ENCODE assay signal across 14 cellular contexts in genomic region chr14:61474021-61474420, GRCh38.
DNase-seq lines count a peak whose midpoint lies in the region; ATAC-seq and TF ChIP-seq lines count a peak whose summit lies in the region.
"Had no signal": no experiment of that assay in that cellular context is flagged by ENCODE, and none has a peak within 500 bp of the region (broad histone marks: within the 10 kb centered on the region; RNA-seq: fewer than 3 reads in every experiment).

No MANE protein-coding gene starts in this region.

- H3K36me3 Mint-ChIP-seq in CD4-positive, CD25-positive, alpha-beta regulatory T cell = peaks cover 36% of the 10 kb centered on the region
- peaks cover 69% of the 10 kb centered on the region for H3K36me3 Mint-ChIP-seq in activated CD8-positive, alpha-beta T cell treated with anti-CD3 and anti-CD28 coated beads for 36 hours (ENCODE audit: low read depth)
- H3K36me3 Mint-ChIP-seq in natural killer cell = no peaks in the 10 kb centered on the region

- no peak for ATAC-seq in CD4-positive, CD25-positive, alpha-beta regulatory T cell (ENCODE audit: low read depth in 2 of 2)
- ATAC-seq in activated CD8-positive, alpha-beta T cell treated with anti-CD3 and anti-CD28 coated beads for 36 hours = no peak
- ATAC-seq in natural killer cell (no peak), GM19324 (IDR thresholded peaks at IDR 0.05; ENCODE audit: low FRiP score, unreplicated experiment) (no peak)

- POLR2A ChIA-PET in activated CD8-positive, alpha-beta T cell treated with anti-CD3 and anti-CD28 coated beads for 36 hours (lab: Charles Lee) = interaction anchor here (1.9 to 8.8 kb wide), 2 partner anchors 28 to 95 kb away, joined by 4 to 100 read pairs; no protein-coding TSS in a partner anchor

- H3K27me3 ChIP-seq in CD4-positive, CD25-positive, alpha-beta regulatory T cell (ENCODE audit: control insufficient read depth, insufficient read depth, low read length) = no peaks in the 10 kb centered on the region

- no peaks in the 10 kb centered on the region for H3K9me3 Mint-ChIP-seq in CD4-positive, CD25-positive, alpha-beta regulatory T cell
- no peaks in the 10 kb centered on the region for H3K9me3 Mint-ChIP-seq in activated CD8-positive, alpha-beta T cell treated with anti-CD3 and anti-CD28 coated beads for 36 hours
- no peaks in the 10 kb centered on the region for H3K9me3 Mint-ChIP-seq in natural killer cell

- peak in 1 of 3 donors; percentile 29 for DNase-seq in CD4-positive, CD25-positive, alpha-beta regulatory T cell
- peak; percentile 77 for DNase-seq in Jurkat, Clone E6-1 (ENCODE audit: low read depth, low spot score)
- no peak for DNase-seq in activated CD8-positive, alpha-beta T cell treated with anti-CD3 and anti-CD28 coated beads for 36 hours
- DNase-seq in natural killer cell (no peak), iPS-NIHi11 (ENCODE audit: low spot score) (no peak), 8988T (no peak), NCI-H1105 treated with DMSO at 0.1 percent for 48 hours (lab: John Stamatoyannopoulos, UW) (no peak)
- DNase-seq: activated CD8-positive, alpha-beta memory T cell treated with anti-CD3 and anti-CD28 coated beads, Interleukin-2, amount 50 U/mL, for 4 hours; hypothalamus; NCI-H2029 treated with DMSO at 0.1 percent for 48 hours; NK-92 treated with Interleukin-12 subunit alpha and Interleukin-12 subunit beta, amount 100 ng/mL, for 24 hours; stimulated activated CD4-positive, alpha-beta T cell treated with anti-CD3 and anti-CD28 coated beads, Interleukin-2, amount 100 ng/mL, for 24 hours had no signal

- peaks cover 17% of the 10 kb centered on the region for H3K36me3 ChIP-seq in CD4-positive, CD25-positive, alpha-beta regulatory T cell (ENCODE audit: control insufficient read depth, insufficient read depth, low read length)

- no peaks in the 10 kb centered on the region for H3K27me3 Mint-ChIP-seq in CD4-positive, CD25-positive, alpha-beta regulatory T cell
- no peaks in the 10 kb centered on the region for H3K27me3 Mint-ChIP-seq in activated CD8-positive, alpha-beta T cell treated with anti-CD3 and anti-CD28 coated beads for 36 hours
- H3K27me3 Mint-ChIP-seq in natural killer cell (ENCODE audit: low read depth in 2 of 2) = no peaks in the 10 kb centered on the region

- intact Hi-C loops in activated CD8-positive, alpha-beta T cell treated with anti-CD3 and anti-CD28 coated beads for 36 hours (cut with micrococcal nuclease) = loop anchor here (5.0 to 10.0 kb wide), 3 partner anchors 98 to 221 kb away; partner anchors contain the start of gene HIF1A
- intact Hi-C loops in natural killer cell (cut with micrococcal nuclease) = loop anchor here (10.0 kb wide), 1 partner anchor 121 kb away; no protein-coding TSS in a partner anchor

- H3K9me3 ChIP-seq in CD4-positive, CD25-positive, alpha-beta regulatory T cell (ENCODE audit: control insufficient read depth in 2 of 2, low read length in 2 of 2) = no peaks in the 10 kb centered on the region

- no peak for TF ChIP-seq CTCF in activated CD8-positive, alpha-beta T cell treated with anti-CD3 and anti-CD28 coated beads for 36 hours (IDR thresholded peaks at IDR 0.05)
- TF ChIP-seq CTCF in natural killer cell (IDR thresholded peaks at IDR 0.05) = no peak

- H3K27ac ChIP-seq in CD4-positive, CD25-positive, alpha-beta regulatory T cell (ENCODE audit: insufficient read depth, low read length, poor library complexity, severe bottlenecking) = peak overlapping the region; percentile 99

- CTCF ChIA-PET in activated CD8-positive, alpha-beta T cell treated with anti-CD3 and anti-CD28 coated beads for 36 hours (lab: Charles Lee) = interaction anchor here (1.0 to 9.1 kb wide), 8 partner anchors 8 to 363 kb away, joined by 3 to 94 read pairs (median 7); no protein-coding TSS in a partner anchor

- peaks cover 43 to 97% (median 82%) of the 10 kb centered on the region in 4 donors for H3K4me1 Mint-ChIP-seq in CD4-positive, CD25-positive, alpha-beta regulatory T cell
- H3K4me1 Mint-ChIP-seq in activated CD8-positive, alpha-beta T cell treated with anti-CD3 and anti-CD28 coated beads for 36 hours (ENCODE audit: low read depth) = peaks cover 91% of the 10 kb centered on the region
- peaks cover 95% of the 10 kb centered on the region in 2 donors for H3K4me1 Mint-ChIP-seq in natural killer cell

- H3K4me3 ChIP-seq in CD4-positive, CD25-positive, alpha-beta regulatory T cell (ENCODE audit: low read depth, low read length) = peak overlapping the region; percentile 54
- H3K4me3 ChIP-seq in Jurkat, Clone E6-1 (ENCODE audit: low read length) = no peak overlapping the region

- H3K4me1 ChIP-seq in CD4-positive, CD25-positive, alpha-beta regulatory T cell (ENCODE audit: control insufficient read depth, insufficient read depth, low read length, poor library complexity, severe bottlenecking) = peaks cover 95% of the 10 kb centered on the region

- peak overlapping the region; percentile 28 to 77 (median 52) for H3K4me3 Mint-ChIP-seq in CD4-positive, CD25-positive, alpha-beta regulatory T cell
- peak overlapping the region; percentile 4 for H3K4me3 Mint-ChIP-seq in activated CD8-positive, alpha-beta T cell treated with anti-CD3 and anti-CD28 coated beads for 36 hours
- peak overlapping the region; percentile 93 for H3K4me3 Mint-ChIP-seq in natural killer cell

- H3K27ac Mint-ChIP-seq in CD4-positive, CD25-positive, alpha-beta regulatory T cell = peak overlapping the region; percentile 98 to 99 (median 99)
- H3K27ac Mint-ChIP-seq in activated CD8-positive, alpha-beta T cell treated with anti-CD3 and anti-CD28 coated beads for 36 hours = peak overlapping the region; percentile 92
- H3K27ac Mint-ChIP-seq in natural killer cell = no peak overlapping the region
- H3K27ac Mint-ChIP-seq: progenitor cell of endocrine pancreas had no signal

Comparison
In these comparisons a context has a peak if more than half of its experiments do, and no peak if none do; other contexts are left out.
1. H3K27ac Mint-ChIP-seq: peak in CD4-positive, CD25-positive, alpha-beta regulatory T cell (3 of 3) and activated CD8-positive, alpha-beta T cell treated with anti-CD3 and anti-CD28 coated beads for 36 hours (single experiment); none in natural killer cell (0 of 2).
2. H3K4me3 Mint-ChIP-seq: peak in every context shown above with its lines; median percentile 93 in natural killer cell; 52 in CD4-positive, CD25-positive, alpha-beta regulatory T cell; 4 in activated CD8-positive, alpha-beta T cell treated with anti-CD3 and anti-CD28 coated beads for 36 hours.